1 cellular context compared by ENCODE assay signal in the genomic region with DNA sequence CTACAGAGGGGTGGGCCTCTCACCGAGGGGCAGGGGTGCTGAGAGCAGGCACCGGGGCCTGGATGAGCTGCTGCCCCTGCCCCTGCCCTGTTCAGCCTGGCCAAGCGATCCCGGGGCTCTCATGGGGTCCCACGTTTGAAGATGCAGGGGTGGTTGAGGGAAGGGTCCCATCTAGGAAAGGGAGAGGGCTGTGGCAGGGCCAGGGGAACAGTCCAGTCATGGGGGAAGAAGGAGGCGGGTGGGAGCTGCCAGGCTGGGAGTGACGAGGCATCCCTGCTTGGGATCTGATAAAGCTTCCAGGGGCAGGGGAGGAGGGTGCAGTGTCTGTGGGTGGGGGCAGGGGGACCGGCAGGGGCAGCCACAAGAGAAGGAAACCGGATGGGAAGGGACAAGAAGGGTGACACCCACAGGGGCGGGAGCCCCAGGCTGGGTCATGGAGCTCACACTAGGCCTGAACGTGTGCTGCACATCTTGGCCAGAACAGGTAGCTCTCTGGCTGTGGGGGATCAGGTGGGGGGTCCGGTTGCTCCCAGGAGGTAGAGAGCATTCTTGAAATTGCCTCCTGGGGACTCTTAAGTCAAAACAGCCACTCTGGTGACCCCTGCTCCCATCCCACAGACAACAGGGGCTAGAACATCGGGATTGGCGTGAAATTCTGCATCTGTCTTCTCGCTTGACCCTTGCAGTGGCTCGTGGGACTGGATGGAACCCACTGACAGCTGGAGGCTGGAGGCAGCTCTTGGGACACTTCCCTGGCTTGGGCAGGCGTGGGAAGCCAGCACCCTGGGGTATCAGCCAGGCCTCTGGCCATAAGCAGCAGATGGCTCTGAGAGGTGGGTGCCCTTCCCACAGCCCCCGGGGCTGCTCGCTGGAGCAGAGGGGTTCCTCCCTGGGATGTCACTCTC.
TF ChIP-seq lines count a peak whose summit lies in the region.

No MANE protein-coding gene starts in this region.

TF ChIP-seq in K562, 482 proteins besides CTCF, POLR2A, EP300 and RAD21 (continued from another document and continues in another):
- TF ChIP-seq, protein P1, sequence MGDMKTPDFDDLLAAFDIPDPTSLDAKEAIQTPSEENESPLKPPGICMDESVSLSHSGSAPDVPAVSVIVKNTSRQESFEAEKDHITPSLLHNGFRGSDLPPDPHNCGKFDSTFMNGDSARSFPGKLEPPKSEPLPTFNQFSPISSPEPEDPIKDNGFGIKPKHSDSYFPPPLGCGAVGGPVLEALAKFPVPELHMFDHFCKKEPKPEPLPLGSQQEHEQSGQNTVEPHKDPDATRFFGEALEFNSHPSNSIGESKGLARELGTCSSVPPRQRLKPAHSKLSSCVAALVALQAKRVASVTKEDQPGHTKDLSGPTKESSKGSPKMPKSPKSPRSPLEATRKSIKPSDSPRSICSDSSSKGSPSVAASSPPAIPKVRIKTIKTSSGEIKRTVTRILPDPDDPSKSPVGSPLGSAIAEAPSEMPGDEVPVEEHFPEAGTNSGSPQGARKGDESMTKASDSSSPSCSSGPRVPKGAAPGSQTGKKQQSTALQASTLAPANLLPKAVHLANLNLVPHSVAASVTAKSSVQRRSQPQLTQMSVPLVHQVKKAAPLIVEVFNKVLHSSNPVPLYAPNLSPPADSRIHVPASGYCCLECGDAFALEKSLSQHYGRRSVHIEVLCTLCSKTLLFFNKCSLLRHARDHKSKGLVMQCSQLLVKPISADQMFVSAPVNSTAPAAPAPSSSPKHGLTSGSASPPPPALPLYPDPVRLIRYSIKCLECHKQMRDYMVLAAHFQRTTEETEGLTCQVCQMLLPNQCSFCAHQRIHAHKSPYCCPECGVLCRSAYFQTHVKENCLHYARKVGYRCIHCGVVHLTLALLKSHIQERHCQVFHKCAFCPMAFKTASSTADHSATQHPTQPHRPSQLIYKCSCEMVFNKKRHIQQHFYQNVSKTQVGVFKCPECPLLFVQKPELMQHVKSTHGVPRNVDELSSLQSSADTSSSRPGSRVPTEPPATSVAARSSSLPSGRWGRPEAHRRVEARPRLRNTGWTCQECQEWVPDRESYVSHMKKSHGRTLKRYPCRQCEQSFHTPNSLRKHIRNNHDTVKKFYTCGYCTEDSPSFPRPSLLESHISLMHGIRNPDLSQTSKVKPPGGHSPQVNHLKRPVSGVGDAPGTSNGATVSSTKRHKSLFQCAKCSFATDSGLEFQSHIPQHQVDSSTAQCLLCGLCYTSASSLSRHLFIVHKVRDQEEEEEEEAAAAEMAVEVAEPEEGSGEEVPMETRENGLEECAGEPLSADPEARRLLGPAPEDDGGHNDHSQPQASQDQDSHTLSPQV (IDR thresholded peaks at IDR 0.05): peak; percentile 79
- TF ChIP-seq PHF8 (IDR thresholded peaks at IDR 0.05; ENCODE audit: borderline replicate concordance, low read length): peak; percentile 52; the same call in 1 of the 2 replicates
- TF ChIP-seq MECOM (CRISPR knock-in tag; IDR thresholded peaks at IDR 0.05): no peak
- TF ChIP-seq CBFA2T3 (IDR thresholded peaks at IDR 0.05): peak; percentile 69
- peak in 1 of 2 experiments; percentile 63; a peak in 2 of 4 replicates for TF ChIP-seq RCOR1 (IDR thresholded peaks at IDR 0.05; ENCODE audit: borderline replicate concordance in 1 of 2, low read depth in 2 of 2, low read length in 2 of 2)
- TF ChIP-seq ZNF699 (CRISPR knock-in tag; IDR thresholded peaks at IDR 0.05; ENCODE audit: insufficient replicate concordance): no peak
- TF ChIP-seq, protein P2, sequence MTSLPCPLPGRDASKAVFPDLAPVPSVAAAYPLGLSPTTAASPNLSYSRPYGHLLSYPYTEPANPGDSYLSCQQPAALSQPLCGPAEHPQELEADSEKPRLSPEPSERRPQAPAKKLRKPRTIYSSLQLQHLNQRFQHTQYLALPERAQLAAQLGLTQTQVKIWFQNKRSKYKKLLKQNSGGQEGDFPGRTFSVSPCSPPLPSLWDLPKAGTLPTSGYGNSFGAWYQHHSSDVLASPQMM (CRISPR knock-in tag; IDR thresholded peaks at IDR 0.05): no peak
- TF ChIP-seq, protein P3, sequence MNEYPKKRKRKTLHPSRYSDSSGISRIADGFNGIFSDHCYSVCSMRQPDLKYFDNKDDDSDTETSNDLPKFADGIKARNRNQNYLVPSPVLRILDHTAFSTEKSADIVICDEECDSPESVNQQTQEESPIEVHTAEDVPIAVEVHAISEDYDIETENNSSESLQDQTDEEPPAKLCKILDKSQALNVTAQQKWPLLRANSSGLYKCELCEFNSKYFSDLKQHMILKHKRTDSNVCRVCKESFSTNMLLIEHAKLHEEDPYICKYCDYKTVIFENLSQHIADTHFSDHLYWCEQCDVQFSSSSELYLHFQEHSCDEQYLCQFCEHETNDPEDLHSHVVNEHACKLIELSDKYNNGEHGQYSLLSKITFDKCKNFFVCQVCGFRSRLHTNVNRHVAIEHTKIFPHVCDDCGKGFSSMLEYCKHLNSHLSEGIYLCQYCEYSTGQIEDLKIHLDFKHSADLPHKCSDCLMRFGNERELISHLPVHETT (CRISPR knock-in tag; conservative IDR thresholded peaks at IDR 0.05 in 1 of 2, IDR thresholded peaks at IDR 0.05 in 1 of 2): peak in 1 of 2 experiments; percentile 52; a peak in 1 of 4 replicates
- TF ChIP-seq, protein P4, sequence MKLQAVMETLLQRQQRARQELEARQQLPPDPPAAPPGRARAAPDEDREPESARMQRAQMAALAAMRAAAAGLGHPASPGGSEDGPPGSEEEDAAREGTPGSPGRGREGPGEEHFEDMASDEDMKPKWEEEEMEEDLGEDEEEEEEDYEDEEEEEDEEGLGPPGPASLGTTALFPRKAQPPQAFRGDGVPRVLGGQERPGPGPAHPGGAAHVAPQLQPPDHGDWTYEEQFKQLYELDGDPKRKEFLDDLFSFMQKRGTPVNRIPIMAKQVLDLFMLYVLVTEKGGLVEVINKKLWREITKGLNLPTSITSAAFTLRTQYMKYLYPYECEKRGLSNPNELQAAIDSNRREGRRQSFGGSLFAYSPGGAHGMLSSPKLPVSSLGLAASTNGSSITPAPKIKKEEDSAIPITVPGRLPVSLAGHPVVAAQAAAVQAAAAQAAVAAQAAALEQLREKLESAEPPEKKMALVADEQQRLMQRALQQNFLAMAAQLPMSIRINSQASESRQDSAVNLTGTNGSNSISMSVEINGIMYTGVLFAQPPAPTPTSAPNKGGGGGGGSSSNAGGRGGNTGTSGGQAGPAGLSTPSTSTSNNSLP (IDR thresholded peaks at IDR 0.05; ENCODE audit: borderline replicate concordance, low read depth, low read length): no peak
- no peak for TF ChIP-seq STAG1 (CRISPR knock-in tag; IDR thresholded peaks at IDR 0.05; ENCODE audit: borderline replicate concordance)
- no peak for TF ChIP-seq ZNF124 (CRISPR knock-in tag; IDR thresholded peaks at IDR 0.05)
- TF ChIP-seq, protein P5, sequence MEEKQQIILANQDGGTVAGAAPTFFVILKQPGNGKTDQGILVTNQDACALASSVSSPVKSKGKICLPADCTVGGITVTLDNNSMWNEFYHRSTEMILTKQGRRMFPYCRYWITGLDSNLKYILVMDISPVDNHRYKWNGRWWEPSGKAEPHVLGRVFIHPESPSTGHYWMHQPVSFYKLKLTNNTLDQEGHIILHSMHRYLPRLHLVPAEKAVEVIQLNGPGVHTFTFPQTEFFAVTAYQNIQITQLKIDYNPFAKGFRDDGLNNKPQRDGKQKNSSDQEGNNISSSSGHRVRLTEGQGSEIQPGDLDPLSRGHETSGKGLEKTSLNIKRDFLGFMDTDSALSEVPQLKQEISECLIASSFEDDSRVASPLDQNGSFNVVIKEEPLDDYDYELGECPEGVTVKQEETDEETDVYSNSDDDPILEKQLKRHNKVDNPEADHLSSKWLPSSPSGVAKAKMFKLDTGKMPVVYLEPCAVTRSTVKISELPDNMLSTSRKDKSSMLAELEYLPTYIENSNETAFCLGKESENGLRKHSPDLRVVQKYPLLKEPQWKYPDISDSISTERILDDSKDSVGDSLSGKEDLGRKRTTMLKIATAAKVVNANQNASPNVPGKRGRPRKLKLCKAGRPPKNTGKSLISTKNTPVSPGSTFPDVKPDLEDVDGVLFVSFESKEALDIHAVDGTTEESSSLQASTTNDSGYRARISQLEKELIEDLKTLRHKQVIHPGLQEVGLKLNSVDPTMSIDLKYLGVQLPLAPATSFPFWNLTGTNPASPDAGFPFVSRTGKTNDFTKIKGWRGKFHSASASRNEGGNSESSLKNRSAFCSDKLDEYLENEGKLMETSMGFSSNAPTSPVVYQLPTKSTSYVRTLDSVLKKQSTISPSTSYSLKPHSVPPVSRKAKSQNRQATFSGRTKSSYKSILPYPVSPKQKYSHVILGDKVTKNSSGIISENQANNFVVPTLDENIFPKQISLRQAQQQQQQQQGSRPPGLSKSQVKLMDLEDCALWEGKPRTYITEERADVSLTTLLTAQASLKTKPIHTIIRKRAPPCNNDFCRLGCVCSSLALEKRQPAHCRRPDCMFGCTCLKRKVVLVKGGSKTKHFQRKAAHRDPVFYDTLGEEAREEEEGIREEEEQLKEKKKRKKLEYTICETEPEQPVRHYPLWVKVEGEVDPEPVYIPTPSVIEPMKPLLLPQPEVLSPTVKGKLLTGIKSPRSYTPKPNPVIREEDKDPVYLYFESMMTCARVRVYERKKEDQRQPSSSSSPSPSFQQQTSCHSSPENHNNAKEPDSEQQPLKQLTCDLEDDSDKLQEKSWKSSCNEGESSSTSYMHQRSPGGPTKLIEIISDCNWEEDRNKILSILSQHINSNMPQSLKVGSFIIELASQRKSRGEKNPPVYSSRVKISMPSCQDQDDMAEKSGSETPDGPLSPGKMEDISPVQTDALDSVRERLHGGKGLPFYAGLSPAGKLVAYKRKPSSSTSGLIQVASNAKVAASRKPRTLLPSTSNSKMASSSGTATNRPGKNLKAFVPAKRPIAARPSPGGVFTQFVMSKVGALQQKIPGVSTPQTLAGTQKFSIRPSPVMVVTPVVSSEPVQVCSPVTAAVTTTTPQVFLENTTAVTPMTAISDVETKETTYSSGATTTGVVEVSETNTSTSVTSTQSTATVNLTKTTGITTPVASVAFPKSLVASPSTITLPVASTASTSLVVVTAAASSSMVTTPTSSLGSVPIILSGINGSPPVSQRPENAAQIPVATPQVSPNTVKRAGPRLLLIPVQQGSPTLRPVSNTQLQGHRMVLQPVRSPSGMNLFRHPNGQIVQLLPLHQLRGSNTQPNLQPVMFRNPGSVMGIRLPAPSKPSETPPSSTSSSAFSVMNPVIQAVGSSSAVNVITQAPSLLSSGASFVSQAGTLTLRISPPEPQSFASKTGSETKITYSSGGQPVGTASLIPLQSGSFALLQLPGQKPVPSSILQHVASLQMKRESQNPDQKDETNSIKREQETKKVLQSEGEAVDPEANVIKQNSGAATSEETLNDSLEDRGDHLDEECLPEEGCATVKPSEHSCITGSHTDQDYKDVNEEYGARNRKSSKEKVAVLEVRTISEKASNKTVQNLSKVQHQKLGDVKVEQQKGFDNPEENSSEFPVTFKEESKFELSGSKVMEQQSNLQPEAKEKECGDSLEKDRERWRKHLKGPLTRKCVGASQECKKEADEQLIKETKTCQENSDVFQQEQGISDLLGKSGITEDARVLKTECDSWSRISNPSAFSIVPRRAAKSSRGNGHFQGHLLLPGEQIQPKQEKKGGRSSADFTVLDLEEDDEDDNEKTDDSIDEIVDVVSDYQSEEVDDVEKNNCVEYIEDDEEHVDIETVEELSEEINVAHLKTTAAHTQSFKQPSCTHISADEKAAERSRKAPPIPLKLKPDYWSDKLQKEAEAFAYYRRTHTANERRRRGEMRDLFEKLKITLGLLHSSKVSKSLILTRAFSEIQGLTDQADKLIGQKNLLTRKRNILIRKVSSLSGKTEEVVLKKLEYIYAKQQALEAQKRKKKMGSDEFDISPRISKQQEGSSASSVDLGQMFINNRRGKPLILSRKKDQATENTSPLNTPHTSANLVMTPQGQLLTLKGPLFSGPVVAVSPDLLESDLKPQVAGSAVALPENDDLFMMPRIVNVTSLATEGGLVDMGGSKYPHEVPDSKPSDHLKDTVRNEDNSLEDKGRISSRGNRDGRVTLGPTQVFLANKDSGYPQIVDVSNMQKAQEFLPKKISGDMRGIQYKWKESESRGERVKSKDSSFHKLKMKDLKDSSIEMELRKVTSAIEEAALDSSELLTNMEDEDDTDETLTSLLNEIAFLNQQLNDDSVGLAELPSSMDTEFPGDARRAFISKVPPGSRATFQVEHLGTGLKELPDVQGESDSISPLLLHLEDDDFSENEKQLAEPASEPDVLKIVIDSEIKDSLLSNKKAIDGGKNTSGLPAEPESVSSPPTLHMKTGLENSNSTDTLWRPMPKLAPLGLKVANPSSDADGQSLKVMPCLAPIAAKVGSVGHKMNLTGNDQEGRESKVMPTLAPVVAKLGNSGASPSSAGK (IDR thresholded peaks at IDR 0.05): peak; percentile 57
- TF ChIP-seq, protein P6, sequence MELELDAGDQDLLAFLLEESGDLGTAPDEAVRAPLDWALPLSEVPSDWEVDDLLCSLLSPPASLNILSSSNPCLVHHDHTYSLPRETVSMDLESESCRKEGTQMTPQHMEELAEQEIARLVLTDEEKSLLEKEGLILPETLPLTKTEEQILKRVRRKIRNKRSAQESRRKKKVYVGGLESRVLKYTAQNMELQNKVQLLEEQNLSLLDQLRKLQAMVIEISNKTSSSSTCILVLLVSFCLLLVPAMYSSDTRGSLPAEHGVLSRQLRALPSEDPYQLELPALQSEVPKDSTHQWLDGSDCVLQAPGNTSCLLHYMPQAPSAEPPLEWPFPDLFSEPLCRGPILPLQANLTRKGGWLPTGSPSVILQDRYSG (tag; conservative IDR thresholded peaks at IDR 0.05; ENCODE audit: low read depth): no peak
- TF ChIP-seq ZNF778 (CRISPR knock-in tag; IDR thresholded peaks at IDR 0.05): no peak
- 0 out of 2 replicates have a peak, but pooled peaks have one; percentile 26 for TF ChIP-seq ZNF311 (CRISPR knock-in tag; IDR thresholded peaks at IDR 0.05)
- no peak for TF ChIP-seq CREBBP (IDR thresholded peaks at IDR 0.05; ENCODE audit: low read depth, low read length)
- TF ChIP-seq MYBL2 (IDR thresholded peaks at IDR 0.05; ENCODE audit: low read depth): no peak
- TF ChIP-seq MYBL2 (CRISPR knock-in tag; IDR thresholded peaks at IDR 0.05; ENCODE audit: borderline replicate concordance): no peak
- no peak; a peak in 1 of 4 replicates for TF ChIP-seq SRF (CRISPR knock-in tag; IDR thresholded peaks at IDR 0.05)
- TF ChIP-seq ETV1 (tag; conservative IDR thresholded peaks at IDR 0.05; ENCODE audit: low read depth): no peak; the same call in 1 of the 2 replicates
- peak; percentile 73 for TF ChIP-seq ZFX (CRISPR knock-in tag; IDR thresholded peaks at IDR 0.05)
- no peak for TF ChIP-seq RB1 (IDR thresholded peaks at IDR 0.05; ENCODE audit: low read depth)
- TF ChIP-seq SREBF1 (IDR thresholded peaks at IDR 0.05; ENCODE audit: borderline replicate concordance, low read depth, low read length): no peak
- TF ChIP-seq ZNF780A (CRISPR knock-in tag; IDR thresholded peaks at IDR 0.05): no peak
